Comparison of ENCODE assay signal across 1 cellular context in the genomic region with DNA sequence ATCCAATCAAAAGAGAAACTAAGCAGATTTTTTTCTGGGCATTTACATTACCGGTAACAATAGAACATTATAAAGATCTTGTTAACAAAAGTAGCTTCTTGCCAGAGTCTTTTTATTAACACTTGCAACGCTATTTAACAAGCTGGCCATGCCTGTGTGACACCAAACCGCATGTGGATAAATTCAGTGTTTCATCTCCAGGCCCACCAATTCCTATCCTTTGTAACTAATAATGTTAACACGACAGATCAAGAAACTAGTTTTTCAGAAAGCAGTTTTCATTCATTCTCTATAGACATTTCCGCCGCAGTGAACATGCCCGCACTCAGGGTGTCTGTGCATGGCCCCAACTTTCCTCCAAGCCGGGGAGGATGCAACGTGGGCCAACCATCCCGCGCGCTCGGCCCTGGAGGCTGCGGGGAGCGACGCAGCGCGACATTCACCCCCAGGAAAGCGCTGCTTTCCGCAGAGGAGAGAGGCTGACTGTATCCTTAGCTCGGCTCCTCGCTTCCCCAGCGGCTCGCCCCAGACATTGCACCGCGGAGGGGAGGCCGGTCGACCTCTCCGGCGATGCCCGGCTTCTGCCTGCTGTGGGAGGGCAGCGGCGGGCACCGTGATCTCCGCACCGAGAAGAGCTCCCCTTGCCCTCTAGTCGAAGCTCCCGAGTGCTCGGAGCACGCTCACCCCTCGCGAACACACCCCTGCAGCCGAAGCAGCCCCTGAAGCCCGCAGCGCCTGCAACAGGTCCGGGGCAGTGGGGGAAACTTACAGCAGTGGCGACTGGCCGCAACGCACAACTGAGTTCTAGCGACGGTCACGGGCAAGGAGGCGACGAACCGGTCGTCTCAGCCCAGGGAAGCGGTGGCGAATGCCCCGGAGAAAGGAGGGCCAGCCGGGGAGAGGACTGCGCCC.
TF ChIP-seq lines count a peak whose summit lies in the region.

No MANE protein-coding gene starts in this region.

TF ChIP-seq in IMR-90, 13 proteins besides CTCF, POLR2A, EP300 and RAD21 (continued from another document):
- TF ChIP-seq, protein P1, sequence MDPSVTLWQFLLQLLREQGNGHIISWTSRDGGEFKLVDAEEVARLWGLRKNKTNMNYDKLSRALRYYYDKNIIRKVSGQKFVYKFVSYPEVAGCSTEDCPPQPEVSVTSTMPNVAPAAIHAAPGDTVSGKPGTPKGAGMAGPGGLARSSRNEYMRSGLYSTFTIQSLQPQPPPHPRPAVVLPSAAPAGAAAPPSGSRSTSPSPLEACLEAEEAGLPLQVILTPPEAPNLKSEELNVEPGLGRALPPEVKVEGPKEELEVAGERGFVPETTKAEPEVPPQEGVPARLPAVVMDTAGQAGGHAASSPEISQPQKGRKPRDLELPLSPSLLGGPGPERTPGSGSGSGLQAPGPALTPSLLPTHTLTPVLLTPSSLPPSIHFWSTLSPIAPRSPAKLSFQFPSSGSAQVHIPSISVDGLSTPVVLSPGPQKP (IDR thresholded peaks at IDR 0.05; ENCODE audit: borderline replicate concordance, low read depth, low read length), result no peak
- no peak for TF ChIP-seq SMC3 (IDR thresholded peaks at IDR 0.05; ENCODE audit: low read depth, low read length)
TF ChIP-seq in IMR-90: peak in this region for 1.
